In the genomic region with DNA sequence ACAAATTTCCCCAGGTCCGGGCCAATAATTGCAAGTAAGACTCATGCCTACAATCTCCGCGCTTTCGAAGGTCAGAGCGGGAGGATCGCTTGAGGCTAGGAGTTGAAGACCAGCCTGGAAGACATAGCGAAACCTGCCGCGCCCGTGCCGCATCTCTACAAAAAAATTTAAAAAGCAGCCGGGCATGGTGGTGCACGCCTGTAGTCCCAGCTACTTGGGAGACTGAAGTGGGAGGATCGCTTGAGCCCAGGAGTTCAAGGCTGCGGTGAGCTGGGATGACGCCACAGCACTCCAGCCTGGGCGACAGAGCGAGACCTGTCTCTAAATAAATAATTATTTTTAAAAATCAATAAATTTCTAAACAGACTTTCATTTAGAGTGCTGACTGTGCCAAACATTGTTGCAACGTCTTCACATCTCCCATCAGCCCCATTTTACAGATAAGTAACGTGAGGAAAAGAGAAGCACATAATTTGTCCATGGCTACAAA, we compare ENCODE assay signal across 8 cellular contexts. TPM values are rescaled to one million over a fixed set of nuclear protein-coding genes. Genes with fewer than 3 reads are reported as not detected.
DNase-seq lines count a peak whose midpoint lies in the region; ATAC-seq, FAIRE-seq and TF ChIP-seq lines count a peak whose summit lies in the region.

No MANE protein-coding gene starts in this region.

- no peaks in the 10 kb centered on the region for H4K20me1 ChIP-seq in KMS-11 (ENCODE audit: insufficient read depth)
- no peaks in the 10 kb centered on the region for H4K20me1 ChIP-seq in endothelial cell of umbilical vein (replicated peaks; ENCODE audit: control insufficient read depth, extremely low read depth, insufficient read depth, low read length)

- no peaks in the 10 kb centered on the region for H3K79me2 ChIP-seq in KMS-11 (ENCODE audit: insufficient read depth, low read depth)
- no peaks in the 10 kb centered on the region for H3K79me2 ChIP-seq in endothelial cell of umbilical vein (ENCODE audit: control insufficient read depth, insufficient read depth, low read length)

- H3K4me3 ChIP-seq in KMS-11 (IDR thresholded peaks at IDR 0.05; ENCODE audit: insufficient read depth, low read depth, low read length) (no peak overlapping the region), endothelial cell of umbilical vein (replicated peaks in 1 of 3; ENCODE audit: insufficient read depth in 1 of 3, low read depth in 1 of 3, low read length in 3 of 3) (peak overlapping the region; percentile 55 to 89 (median 73)), neutrophil (ENCODE audit: low read depth in 1 of 2, low read length in 1 of 2) (peak overlapping the region; percentile 74 to 92)

- H3K27me3 ChIP-seq in KMS-11 (ENCODE audit: insufficient read depth, low read depth) (no peaks in the 10 kb centered on the region), endothelial cell of umbilical vein (ENCODE audit: control insufficient read depth in 2 of 2, insufficient read depth in 2 of 2, low read length in 2 of 2) (peaks cover 6 to 16% of the 10 kb centered on the region in 2 experiments), neutrophil (peaks cover 34% of the 10 kb centered on the region)

- no peak for DNase-seq in endothelial cell of umbilical vein (ENCODE audit: low read depth, low spot score)
- no peak for DNase-seq in NCI-H2107 (lab: John Stamatoyannopoulos, UW)
- DNase-seq in glomerular visceral epithelial cell (ENCODE audit: extremely low spot score), result no peak
- DNase-seq in NCI-H524 (lab: John Stamatoyannopoulos, UW), result no peak

- H3K27ac ChIP-seq in KMS-11, result no peak overlapping the region; the same call in 1 of the 2 replicates
- no peak overlapping the region for H3K27ac ChIP-seq in endothelial cell of umbilical vein (ENCODE audit: insufficient read depth, low read depth, low read length)
- H3K27ac ChIP-seq in neutrophil, result no peak overlapping the region

- H2AFZ ChIP-seq in KMS-11 (ENCODE audit: low read depth) (peak overlapping the region; percentile 92), endothelial cell of umbilical vein (ENCODE audit: low read depth, low read length) (peak overlapping the region; percentile 94)

- H3K9ac ChIP-seq in KMS-11 (peak overlapping the region; percentile 70; the same call in 1 of the 2 replicates), endothelial cell of umbilical vein (replicated peaks; ENCODE audit: extremely low read depth, insufficient read depth, low read length) (peak overlapping the region; percentile 14)

- CTCF ChIA-PET in endothelial cell of umbilical vein (lab: Charles Lee), result no interaction called here

- H3K9me1 ChIP-seq in endothelial cell of umbilical vein (replicated peaks; ENCODE audit: control insufficient read depth, extremely low read depth, insufficient read depth, low read length), result no peaks in the 10 kb centered on the region

- dilution Hi-C loops in endothelial cell of umbilical vein (cut with MboI; ENCODE audit: extremely low pct_ligation_motif_present, low sequenced_read_pairs), result no loop called here

- H3K36me3 ChIP-seq in KMS-11 (ENCODE audit: insufficient read depth) (no peaks in the 10 kb centered on the region), endothelial cell of umbilical vein (ENCODE audit: control insufficient read depth in 2 of 2, extremely low read depth in 1 of 2, insufficient read depth in 2 of 2, low read length in 2 of 2) (no peaks in the 10 kb centered on the region), neutrophil (no peaks in the 10 kb centered on the region)

- FAIRE-seq in endothelial cell of umbilical vein (lab: Jason Lieb, UNC), result no peak

- H3K4me1 ChIP-seq in KMS-11 (ENCODE audit: low read depth, poor library complexity, severe bottlenecking), result peaks cover 5% of the 10 kb centered on the region
- peaks cover 6% of the 10 kb centered on the region for H3K4me1 ChIP-seq in endothelial cell of umbilical vein (ENCODE audit: control insufficient read depth, extremely low read depth, insufficient read depth, low read length)
- H3K4me1 ChIP-seq in neutrophil (ENCODE audit: control insufficient read depth in 1 of 2, insufficient read depth in 1 of 2, low read depth in 1 of 2, low read length in 1 of 2), result peaks cover 11 to 13% of the 10 kb centered on the region in 2 experiments

- no TSS peak for BruUV-seq in endothelial cell of umbilical vein (replicated peaks; lab: Mats Ljungman, UMichigan)

- H3K9me3 ChIP-seq in endothelial cell of umbilical vein (replicated peaks; ENCODE audit: control insufficient read depth, insufficient read depth, low read length), result no peaks in the 10 kb centered on the region
- H3K9me3 ChIP-seq in neutrophil, result no peaks in the 10 kb centered on the region

- intact Hi-C loops in endothelial cell of umbilical vein (cut with micrococcal nuclease), result no loop called here

- POLR2A ChIA-PET in endothelial cell of umbilical vein (lab: Charles Lee), result no interaction called here

- TF ChIP-seq CTCF in KMS-11 (conservative IDR thresholded peaks at IDR 0.05; ENCODE audit: low read depth, low read length), result no peak
- no peak for TF ChIP-seq CTCF in endothelial cell of umbilical vein (IDR thresholded peaks at IDR 0.05; ENCODE audit: extremely low read depth in 1 of 2, insufficient read depth in 1 of 2, low read depth in 1 of 2, low read length in 2 of 2)
- TF ChIP-seq CTCF in neutrophil (IDR thresholded peaks at IDR 0.05), result no peak

- no peak for TF ChIP-seq POLR2A in endothelial cell of umbilical vein (IDR thresholded peaks at IDR 0.05; ENCODE audit: low read depth, low read length)

- H3K4me2 ChIP-seq in KMS-11 (peak overlapping the region; percentile 78), endothelial cell of umbilical vein (ENCODE audit: insufficient read depth, low read length) (peak overlapping the region; percentile 97)

- ATAC-seq in GM19372 (IDR thresholded peaks at IDR 0.05; ENCODE audit: low read depth, unreplicated experiment) (peak; percentile 3), GM21367 (IDR thresholded peaks at IDR 0.05; ENCODE audit: unreplicated experiment) (no peak)

TF ChIP-seq in endothelial cell of umbilical vein, 7 proteins besides CTCF, POLR2A, EP300 and RAD21:
- no peak for TF ChIP-seq FOS (IDR thresholded peaks at IDR 0.05; ENCODE audit: borderline replicate concordance, insufficient read depth, low read length)
- no peak for TF ChIP-seq EZH2 (IDR thresholded peaks at IDR 0.05; ENCODE audit: borderline replicate concordance, low read depth, low read length, severe bottlenecking)
- TF ChIP-seq, protein P1, sequence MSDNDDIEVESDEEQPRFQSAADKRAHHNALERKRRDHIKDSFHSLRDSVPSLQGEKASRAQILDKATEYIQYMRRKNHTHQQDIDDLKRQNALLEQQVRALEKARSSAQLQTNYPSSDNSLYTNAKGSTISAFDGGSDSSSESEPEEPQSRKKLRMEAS (IDR thresholded peaks at IDR 0.05; ENCODE audit: insufficient read depth, insufficient read length), result no peak
- TF ChIP-seq POLR2AphosphoS5 (IDR thresholded peaks at IDR 0.05; ENCODE audit: insufficient read depth, low read depth, low read length), result no peak
- TF ChIP-seq JUN (IDR thresholded peaks at IDR 0.05; ENCODE audit: borderline replicate concordance, insufficient read depth, insufficient read length, low read depth), result no peak
- TF ChIP-seq GATA2 (IDR thresholded peaks at IDR 0.05; ENCODE audit: insufficient read depth, insufficient read length, low read depth, low read length), result no peak
- TF ChIP-seq MYC (IDR thresholded peaks at IDR 0.05; ENCODE audit: low read depth, low read length), result no peak

RNA-seq across cellular contexts. Expression of a gene that starts 0.5 kb away (rescaled TPM):
- total RNA-seq in endothelial cell of umbilical vein, result not detected in 2 replicates
- 0.03 and 0.04 TPM in 2 replicates for polyA plus RNA-seq in endothelial cell of umbilical vein
- polyA plus RNA-seq in endothelial cell of umbilical vein (2011; cell fraction: cytosol; rRNA removed), result 0.06 TPM in 2 replicates
- polyA plus RNA-seq in endothelial cell of umbilical vein (2011; cell fraction: nucleus; rRNA removed), result 0.07 and 0.22 TPM in 2 replicates
- polyA plus RNA-seq in endothelial cell of umbilical vein (2012), result 0.11 and 0.14 TPM in 2 replicates
- 0.21 TPM in 1 of 2 replicates, not detected in the other for polyA minus RNA-seq in endothelial cell of umbilical vein
- polyA minus RNA-seq in endothelial cell of umbilical vein (2011; cell fraction: cytosol; rRNA and poly(A)+ RNA removed), result 0.31 TPM
- polyA minus RNA-seq in endothelial cell of umbilical vein (2011; cell fraction: nucleus; rRNA and poly(A)+ RNA removed), result not detected in 2 replicates

RNA-seq across cellular contexts. Expression of a gene that starts 22.0 kb away (rescaled TPM):
- total RNA-seq in endothelial cell of umbilical vein, result 195 and 211 TPM in 2 replicates
- polyA plus RNA-seq in endothelial cell of umbilical vein, result 85.6 and 124 TPM in 2 replicates
- 156 and 164 TPM in 2 replicates for polyA plus RNA-seq in endothelial cell of umbilical vein (2011; cell fraction: cytosol; rRNA removed)
- polyA plus RNA-seq in endothelial cell of umbilical vein (2011; cell fraction: nucleus; rRNA removed), result 64.9 and 85.2 TPM in 2 replicates
- 290 and 303 TPM in 2 replicates for polyA plus RNA-seq in endothelial cell of umbilical vein (2012)
- polyA minus RNA-seq in endothelial cell of umbilical vein, result 33.9 and 46.7 TPM in 2 replicates
- 55.1 TPM for polyA minus RNA-seq in endothelial cell of umbilical vein (2011; cell fraction: cytosol; rRNA and poly(A)+ RNA removed)
- 25.7 and 36.3 TPM in 2 replicates for polyA minus RNA-seq in endothelial cell of umbilical vein (2011; cell fraction: nucleus; rRNA and poly(A)+ RNA removed)

RNA-seq across cellular contexts. Expression of a gene that starts 36.3 kb away (rescaled TPM):
- total RNA-seq in endothelial cell of umbilical vein, result 0.84 and 0.95 TPM in 2 replicates
- polyA plus RNA-seq in endothelial cell of umbilical vein, result 1.4 TPM in 2 replicates
- polyA plus RNA-seq in endothelial cell of umbilical vein (2011; cell fraction: cytosol; rRNA removed), result 0.87 and 1.1 TPM in 2 replicates
- 0.73 and 0.83 TPM in 2 replicates for polyA plus RNA-seq in endothelial cell of umbilical vein (2011; cell fraction: nucleus; rRNA removed)
- polyA plus RNA-seq in endothelial cell of umbilical vein (2012), result 1.2 and 2.4 TPM in 2 replicates
- polyA minus RNA-seq in endothelial cell of umbilical vein, result 0.19 and 0.87 TPM in 2 replicates
- 1.4 TPM for polyA minus RNA-seq in endothelial cell of umbilical vein (2011; cell fraction: cytosol; rRNA and poly(A)+ RNA removed)
- 1.8 and 2.8 TPM in 2 replicates for polyA minus RNA-seq in endothelial cell of umbilical vein (2011; cell fraction: nucleus; rRNA and poly(A)+ RNA removed)
